ENCODE assay signal across 26 cellular contexts in the genomic region with DNA sequence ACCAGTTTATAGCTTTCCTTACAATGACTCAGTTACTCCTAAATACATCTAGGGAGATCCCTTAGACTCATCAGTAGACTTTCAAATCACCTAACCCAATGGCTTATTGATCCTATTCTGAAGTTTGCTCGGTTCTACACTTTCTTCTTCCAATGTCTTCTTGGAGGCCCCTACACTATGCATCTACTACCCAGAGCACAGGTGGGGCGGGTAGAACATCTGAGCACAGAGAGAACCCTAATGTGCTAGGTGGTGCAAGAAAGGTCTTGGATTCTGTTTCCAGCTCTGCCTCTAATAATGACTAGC. TPM values are rescaled to one million over a fixed set of nuclear protein-coding genes. Genes with fewer than 3 reads are reported as not detected.
DNase-seq lines count a peak whose midpoint lies in the region; ATAC-seq, FAIRE-seq and TF ChIP-seq lines count a peak whose summit lies in the region.
"Had no signal": no experiment of that assay in that cellular context is flagged by ENCODE, and none has a peak within 500 bp of the region (broad histone marks: within the 10 kb centered on the region; RNA-seq: fewer than 3 reads in every experiment).

No MANE protein-coding gene starts in this region.

- in situ Hi-C loops in GM12878 (cut with MboI) = no loop called here

- no peak overlapping the region for H3K9ac ChIP-seq in GM12878 (ENCODE audit: control insufficient read depth, insufficient read depth, low read length)

- H3K4me2 ChIP-seq in PC-9 (peak overlapping the region; percentile 39), GM12878 (ENCODE audit: control insufficient read depth, insufficient read depth) (0 out of 2 replicates have a peak overlapping the region, but pooled peaks have one; percentile 26)

- H3K36me3 Mint-ChIP-seq in activated naive CD4-positive, alpha-beta T cell treated with anti-CD3 and anti-CD28 coated beads for 36 hours (ENCODE audit: low read depth) = no peaks in the 10 kb centered on the region
- H3K36me3 Mint-ChIP-seq: mesothelial cell of epicardium, naive B cell had no signal

- H3K4me1 ChIP-seq in PC-9 (replicated peaks; ENCODE audit: insufficient read depth) = peaks cover 24% of the 10 kb centered on the region
- H3K4me1 ChIP-seq in GM12878 (ENCODE audit: control insufficient read depth, insufficient read depth, low read length) = peaks cover 10% of the 10 kb centered on the region
- peaks cover 5% of the 10 kb centered on the region in 2 donors for H3K4me1 ChIP-seq in uterus

- ATAC-seq in GM12878 (peak; percentile 60), GM19035 (IDR thresholded peaks at IDR 0.05; ENCODE audit: unreplicated experiment) (no peak)
- ATAC-seq: esophagus mucosa had no signal

- no peaks in the 10 kb centered on the region for H3K27me3 ChIP-seq in PC-9 (ENCODE audit: insufficient read depth, low read depth)
- H3K27me3 ChIP-seq in GM12878 (replicated peaks in 1 of 2; ENCODE audit: control insufficient read depth in 2 of 2, insufficient read depth in 2 of 2, low read length in 1 of 2) = no peaks in the 10 kb centered on the region
- H3K27me3 ChIP-seq in uterus = no peaks in the 10 kb centered on the region
- H3K27me3 ChIP-seq: cardiac muscle cell, stomach, thyroid gland had no signal

- H2AFZ ChIP-seq in PC-9 (no peak overlapping the region), GM12878 (ENCODE audit: control insufficient read depth, low read depth, low read length) (no peak overlapping the region)

- intact Hi-C loops in activated naive CD4-positive, alpha-beta T cell treated with anti-CD3 and anti-CD28 coated beads for 36 hours (cut with micrococcal nuclease) = loop anchor here (1.0 to 2.0 kb wide), 5 partner anchors 26 to 130 kb away; no protein-coding TSS in a partner anchor
- intact Hi-C loops in PC-9 (cut with micrococcal nuclease; ENCODE audit: unreplicated experiment) = no loop called here
- intact Hi-C loops in GM12878 (cut with micrococcal nuclease; ENCODE audit: unreplicated experiment) = loop anchor here (5.0 kb wide), 1 partner anchor 61 kb away; the partner anchor contains the start of gene PIM1
- intact Hi-C loops in uterus (cut with DNase I; ENCODE audit: low total_unique reads) = no loop called here

- WGBS in GM12878 (ENCODE audit: insufficient coverage, insufficient replicate concordance, low lambda C conversion rate, missing lambda C conversion rate) = 0% methylated on average over 2 of the region's 2 CpGs

- no peak for FAIRE-seq in GM12878 (lab: Jason Lieb, UNC)
- FAIRE-seq: kidney had no signal

- RAD21 ChIA-PET in GM12878 (lab: Charles Lee; ENCODE audit: unreplicated experiment) = interaction anchor here (0.9 to 1.8 kb wide), 9 partner anchors 9 to 345 kb away, joined by 3 to 7 read pairs (median 4); no protein-coding TSS in a partner anchor

- H3K9me3 ChIP-seq in PC-9 (ENCODE audit: insufficient read depth, low read depth) = no peaks in the 10 kb centered on the region
- H3K9me3 ChIP-seq in GM12878 (replicated peaks; ENCODE audit: control insufficient read depth, insufficient read depth, low read length) = no peaks in the 10 kb centered on the region
- no peaks in the 10 kb centered on the region for H3K9me3 ChIP-seq in uterus
- H3K9me3 ChIP-seq: stomach, thyroid gland had no signal

- CTCF ChIA-PET in activated naive CD4-positive, alpha-beta T cell treated with anti-CD3 and anti-CD28 coated beads for 36 hours (lab: Charles Lee) = interaction anchor here (0.9 to 1.3 kb wide), 4 partner anchors 9 to 60 kb away, joined by 4 to 7 read pairs (median 4); no protein-coding TSS in a partner anchor
- CTCF ChIA-PET in PC-9 (lab: Charles Lee) = no interaction called here
- CTCF ChIA-PET in GM12878 (lab: Yijun Ruan, JAX) = interaction anchor here (0.6 to 3.2 kb wide), 8 partner anchors 15 to 329 kb away, joined by 3 to 9 read pairs (median 4); no protein-coding TSS in a partner anchor

- TF ChIP-seq POLR2A in GM12878 (IDR thresholded peaks at IDR 0.05; ENCODE audit: low read depth, low read length) (no peak), uterus (IDR thresholded peaks at IDR 0.05) (no peak)

- SMC1A ChIA-PET in GM12878 (lab: Charles Lee; ENCODE audit: uncharacterized antibody, unreplicated experiment) = interaction anchor here (0.8 to 1.7 kb wide), 11 partner anchors 11 to 99 kb away, joined by 3 to 5 read pairs (median 3); no protein-coding TSS in a partner anchor

- H3F3A ChIP-seq in PC-9 (ENCODE audit: insufficient read depth, low read depth) = peaks cover 27% of the 10 kb centered on the region

- H3K9me3 Mint-ChIP-seq in activated naive CD4-positive, alpha-beta T cell treated with anti-CD3 and anti-CD28 coated beads for 36 hours = no peaks in the 10 kb centered on the region
- H3K9me3 Mint-ChIP-seq: mesothelial cell of epicardium, naive B cell had no signal

- peak; percentile 33 for DNase-seq in activated naive CD4-positive, alpha-beta T cell treated with anti-CD3 and anti-CD28 coated beads for 36 hours
- DNase-seq in activated naive CD4-positive, alpha-beta T cell treated with Interleukin-2 at 50 U/mL for 16 hours = no peak
- DNase-seq in PC-9 = no peak
- DNase-seq in GM12878 (ENCODE audit: low read depth, low spot score) = no peak
- DNase-seq in uterus = no peak
- DNase-seq in SHP77 (lab: John Stamatoyannopoulos, UW) = no peak
- DNase-seq: activated CD8-positive, alpha-beta memory T cell treated with anti-CD3 and anti-CD28 coated beads, Interleukin-2, amount 50 U/mL, for 4 hours; activated naive CD4-positive, alpha-beta T cell; COR-L47; cortex of kidney; GDM1; head of caudate nucleus; Karpas-422; kidney; naive B cell; NCI-H1436; NCI-H2081 treated with DMSO at 0.1 percent for 48 hours; NCI-H226; NCI-H748 treated with DMSO at 0.1 percent for 48 hours; occipital lobe; stomach; thyroid gland had no signal

- no peaks in the 10 kb centered on the region for H3K36me3 ChIP-seq in PC-9 (ENCODE audit: low read depth)
- H3K36me3 ChIP-seq in GM12878 (ENCODE audit: control insufficient read depth in 2 of 2, insufficient read depth in 2 of 2, low read length in 1 of 2) = no peaks in the 10 kb centered on the region
- H3K36me3 ChIP-seq in uterus = no peaks in the 10 kb centered on the region
- H3K36me3 ChIP-seq: cardiac muscle cell, stomach, thyroid gland had no signal

- TF ChIP-seq RAD21 in GM12878 (IDR thresholded peaks at IDR 0.05; ENCODE audit: insufficient read depth, low read depth, low read length) = no peak

- peaks cover 17% of the 10 kb centered on the region for H3K4me1 Mint-ChIP-seq in activated naive CD4-positive, alpha-beta T cell treated with anti-CD3 and anti-CD28 coated beads for 36 hours (ENCODE audit: low read depth)
- H3K4me1 Mint-ChIP-seq: naive B cell had no signal

- no peaks in the 10 kb centered on the region for H3K9me2 ChIP-seq in PC-9 (ENCODE audit: insufficient read depth)

- H3K79me2 ChIP-seq in PC-9 (ENCODE audit: low read depth) (no peaks in the 10 kb centered on the region), GM12878 (ENCODE audit: control insufficient read depth, insufficient read depth, low read length) (no peaks in the 10 kb centered on the region)

- TF ChIP-seq EP300 in GM12878 (IDR thresholded peaks at IDR 0.05; ENCODE audit: borderline replicate concordance in 1 of 2, control insufficient read depth in 1 of 2, low read depth in 2 of 2, low read length in 2 of 2) = no peak

- H4K20me1 ChIP-seq in PC-9 (ENCODE audit: insufficient read depth) (no peaks in the 10 kb centered on the region), GM12878 (ENCODE audit: control insufficient read depth, insufficient read depth) (no peaks in the 10 kb centered on the region)

- no peaks in the 10 kb centered on the region for H3K27me3 Mint-ChIP-seq in activated naive CD4-positive, alpha-beta T cell treated with anti-CD3 and anti-CD28 coated beads for 36 hours (ENCODE audit: low read depth)

- H3K27ac ChIP-seq in PC-9 = peak overlapping the region; percentile 15; the same call in 1 of the 2 replicates
- no peak overlapping the region for H3K27ac ChIP-seq in GM12878 (ENCODE audit: control insufficient read depth, insufficient read depth)
- H3K27ac ChIP-seq in uterus = peak overlapping the region; percentile 62 to 73
- H3K27ac ChIP-seq: stomach had no signal

- no peak overlapping the region for H3K4me3 ChIP-seq in PC-9
- no peak overlapping the region for H3K4me3 ChIP-seq in GM12878
- no peak overlapping the region for H3K4me3 ChIP-seq in uterus
- H3K4me3 ChIP-seq: cardiac muscle cell, stomach, thyroid gland had no signal

- no peak overlapping the region for H3K4me3 Mint-ChIP-seq in activated naive CD4-positive, alpha-beta T cell treated with anti-CD3 and anti-CD28 coated beads for 36 hours
- H3K4me3 Mint-ChIP-seq: mesothelial cell of epicardium, naive B cell had no signal

- POLR2A ChIA-PET in PC-9 (lab: Charles Lee; ENCODE audit: unreplicated experiment) (no interaction called here), GM12878 (lab: Charles Lee) (interaction anchor here (0.9 to 1.0 kb wide), 2 partner anchors 25 to 41 kb away, joined by 3 to 7 read pairs; no protein-coding TSS in a partner anchor)

- no TSS peak for BruUV-seq in PC-9 (replicated peaks; lab: Mats Ljungman, UMichigan)
- BruUV-seq in GM12878 (replicated peaks; lab: Mats Ljungman, UMichigan) = no TSS peak

- peak overlapping the region; percentile 80 for H3K27ac Mint-ChIP-seq in activated naive CD4-positive, alpha-beta T cell treated with anti-CD3 and anti-CD28 coated beads for 36 hours

- TF ChIP-seq CTCF in PC-9 (conservative IDR thresholded peaks at IDR 0.05) (no peak), GM12878 (IDR thresholded peaks at IDR 0.05 in 2 of 3, conservative IDR thresholded peaks at IDR 0.05 in 1 of 3; ENCODE audit: control insufficient read depth in 2 of 3, extremely low read depth in 1 of 3, insufficient read depth in 1 of 3, low read depth in 3 of 3, low read length in 3 of 3) (no peak), uterus (IDR thresholded peaks at IDR 0.05) (no peak)

RNA-seq across cellular contexts. Expression of gene PIM1, which starts 58.8 kb away (rescaled TPM):
- total RNA-seq in activated naive CD4-positive, alpha-beta T cell treated with anti-CD3 and anti-CD28 coated beads for 36 hours = 100 to 1,000 TPM; 226 to 227 TPM
- total RNA-seq in PC-9 (2021) (51.0 and 60.3 TPM in 2 replicates), GM12878 (2014; rRNA removed) (10.6 and 12.5 TPM in 2 replicates), GM12878 (2014; rRNA removed; fragmentation: Illumina TruSeq; extraction: Trizol) (9.9 and 10.5 TPM in 2 replicates), GM12878 (2021) (20.6 and 22.0 TPM in 2 replicates), uterus (10 to 100 TPM in 3 of 4 donors, 1 to 10 TPM in 1; 2.0 to 44.5 (median 28.8) TPM)
- 6.3 and 7.3 TPM in 2 replicates for total RNA-seq in GM12878 (2013; cell fraction: nucleolus; rRNA removed)
- 8.2 TPM for polyA plus RNA-seq in GM12878 (2011; ENCODE audit: low read depth)
- polyA plus RNA-seq in GM12878 (2011; rRNA removed) (6.4 and 10.4 TPM in 2 replicates), GM12878 (2014; fragmentation: Illumina TruSeq; extraction: Trizol) (29.0 and 33.9 TPM in 2 replicates), GM12878 (2014; fragmentation: Nextera tagmentation; extraction: Ambion mirVana) (1 to 10 TPM in 1 of 2 experiments, under 1 TPM in 1; 0.66 to 3.0 TPM), GM12878 (2014; rRNA removed) (11.1 and 11.6 TPM in 2 replicates), GM12878 (2016; fragmentation: Nextera tagmentation; extraction: Ambion mirVana) (1 to 10 TPM; 7.0 to 8.1 TPM)
- polyA plus RNA-seq in GM12878 (2011; cell fraction: cytosol; rRNA removed) = 9.2 and 10.8 TPM in 2 replicates
- 14.0 and 16.8 TPM in 2 replicates for polyA plus RNA-seq in GM12878 (2011; cell fraction: nucleus; rRNA removed)
- 12.5 and 17.7 TPM in 2 replicates for polyA plus RNA-seq in GM12878 (2012)
- polyA minus RNA-seq in GM12878 (2011; rRNA and poly(A)+ RNA removed) = 9.8 and 11.3 TPM in 2 replicates
- 4.7 and 7.4 TPM in 2 replicates for polyA minus RNA-seq in GM12878 (2011; cell fraction: cytosol; rRNA and poly(A)+ RNA removed)
- polyA minus RNA-seq in GM12878 (2011; cell fraction: nucleus; rRNA and poly(A)+ RNA removed) = 6.0 and 8.4 TPM in 2 replicates

Comparison
In these comparisons a context has a peak if more than half of its experiments do, and no peak if none do; other contexts are left out.
1. intact Hi-C loops: an anchor here in activated naive CD4-positive, alpha-beta T cell treated with anti-CD3 and anti-CD28 coated beads for 36 hours (1.0 to 2.0 kb wide) and GM12878 (5.0 kb wide); none called in PC-9 and uterus.